In the genomic region with DNA sequence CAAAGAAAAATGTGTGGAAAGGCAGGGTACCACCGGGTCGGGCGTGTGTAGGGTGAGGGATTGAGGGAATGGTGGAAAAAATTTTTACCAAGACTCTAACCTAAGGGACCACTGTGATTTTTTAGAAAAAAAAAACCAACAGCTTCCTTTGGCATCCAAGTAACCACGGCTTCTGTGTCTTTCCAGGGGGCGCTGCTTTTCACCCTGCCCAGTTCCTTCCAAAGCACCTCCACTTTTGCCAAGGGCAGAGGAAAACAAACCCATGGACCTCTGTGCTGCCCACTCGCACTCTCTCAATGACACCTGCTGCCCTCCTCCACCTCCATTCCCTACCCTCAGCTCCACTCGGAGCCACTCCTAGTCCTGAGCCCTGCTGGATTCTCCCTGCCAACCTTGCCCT, we compare ENCODE assay signal across 32 cellular contexts.
"Had no signal": no experiment of that assay in that cellular context is flagged by ENCODE, and none has a peak within 500 bp of the region (broad histone marks: within the 10 kb centered on the region; RNA-seq: fewer than 3 reads in every experiment).

No MANE protein-coding gene starts in this region.

- H3K36me3 ChIP-seq: brain microvascular endothelial cell, pancreas, tibial nerve had no signal

- H3K27me3 ChIP-seq: brain microvascular endothelial cell, pancreas, tibial nerve had no signal

- DNase-seq: activated CD4-positive, alpha-beta memory T cell treated with anti-CD3 and anti-CD28 coated beads, Interleukin-2, amount 10 ng/mL, durations not matched to agents 7 days and 5 days; activated CD4-positive, alpha-beta T cell treated with anti-CD3 and anti-CD28 coated beads for 1 hour; activated CD4-positive, alpha-beta T cell treated with anti-CD3 and anti-CD28 coated beads, Interleukin-2, amount 10 ng/mL, durations not matched to agents 7 days and 5 days; activated CD8-positive, alpha-beta memory T cell treated with anti-CD3 and anti-CD28 coated beads, Interleukin-2, amount 50 U/mL, for 48 hours; activated gamma-delta T cell treated with Interleukin-2 at 50 U/mL for 16 hours; activated naive CD4-positive, alpha-beta T cell treated with anti-CD3 and anti-CD28 coated beads, Interleukin-2, amount 50 U/mL, for 16 hours; activated T-cell treated with anti-CD3 and anti-CD28 coated beads, Interleukin-2, amount 50 U/mL, for 24 hours; amniotic stem cell; brain microvascular endothelial cell; dorsolateral prefrontal cortex; effector memory CD4-positive, alpha-beta T cell; foreskin fibroblast; head of caudate nucleus; hippocampal formation; left cardiac atrium; left ventricle myocardium superior; mucosa of descending colon; nucleus accumbens; pancreas; right cardiac atrium; stimulated activated CD4-positive, alpha-beta T cell treated with anti-CD3 and anti-CD28 coated beads, Interleukin-15, amount 100 ng/mL, for 24 hours; stimulated activated CD4-positive, alpha-beta T cell treated with anti-CD3 and anti-CD28 coated beads, Interleukin-2, amount 100 ng/mL, for 24 hours; stimulated activated naive CD4-positive, alpha-beta T cell treated with Interleukin-2 at 50 U/mL for 16 hours; T-helper 9 cell had no signal

- H3K27ac Mint-ChIP-seq: activated CD4-positive, alpha-beta memory T cell treated with anti-CD3 and anti-CD28 coated beads, Interleukin-2, amount 10 ng/mL, durations not matched to agents 7 days and 5 days; activated CD4-positive, alpha-beta T cell treated with anti-CD3 and anti-CD28 coated beads, Interleukin-2, amount 10 ng/mL, durations not matched to agents 7 days and 5 days; activated T-cell treated with anti-CD3 and anti-CD28 coated beads, Interleukin-2, amount 50 U/mL, for 24 hours; activated T-helper 17 cell treated with anti-CD3 and anti-CD28 coated beads, Interleukin-2, amount 50 U/mL, for 72 hours; T-helper 1 cell treated with Interleukin-12 subunit alpha and Interleukin-12 subunit beta and Interleukin-4 antibody, amounts not matched to agents 30 μg/mL and 1 μg/mL, for 36 hours had no signal

- FAIRE-seq: astrocyte, colon, keratinocyte, pancreas, TTC549 had no signal

- H3K27ac ChIP-seq: brain microvascular endothelial cell, dorsolateral prefrontal cortex, pancreas, tibial nerve had no signal

- H3K9me3 Mint-ChIP-seq: activated CD4-positive, alpha-beta memory T cell treated with anti-CD3 and anti-CD28 coated beads, Interleukin-2, amount 10 ng/mL, durations not matched to agents 7 days and 5 days; activated CD4-positive, alpha-beta T cell treated with anti-CD3 and anti-CD28 coated beads, Interleukin-2, amount 10 ng/mL, durations not matched to agents 7 days and 5 days; activated T-cell treated with anti-CD3 and anti-CD28 coated beads, Interleukin-2, amount 50 U/mL, for 24 hours; activated T-helper 17 cell treated with anti-CD3 and anti-CD28 coated beads, Interleukin-2, amount 50 U/mL, for 72 hours; central memory CD8-positive, alpha-beta T cell; T-helper 1 cell treated with Interleukin-12 subunit alpha and Interleukin-12 subunit beta and Interleukin-4 antibody, amounts not matched to agents 30 μg/mL and 1 μg/mL, for 36 hours had no signal

- H3K4me3 Mint-ChIP-seq: activated CD4-positive, alpha-beta memory T cell treated with anti-CD3 and anti-CD28 coated beads, Interleukin-2, amount 10 ng/mL, durations not matched to agents 7 days and 5 days; activated CD4-positive, alpha-beta T cell treated with anti-CD3 and anti-CD28 coated beads, Interleukin-2, amount 10 ng/mL, durations not matched to agents 7 days and 5 days; activated T-cell treated with anti-CD3 and anti-CD28 coated beads, Interleukin-2, amount 50 U/mL, for 24 hours; activated T-helper 17 cell treated with anti-CD3 and anti-CD28 coated beads, Interleukin-2, amount 50 U/mL, for 72 hours; central memory CD8-positive, alpha-beta T cell; T-helper 1 cell treated with Interleukin-12 subunit alpha and Interleukin-12 subunit beta and Interleukin-4 antibody, amounts not matched to agents 30 μg/mL and 1 μg/mL, for 36 hours had no signal

- H3K4me1 Mint-ChIP-seq: activated CD4-positive, alpha-beta memory T cell treated with anti-CD3 and anti-CD28 coated beads, Interleukin-2, amount 10 ng/mL, durations not matched to agents 7 days and 5 days; activated CD4-positive, alpha-beta T cell treated with anti-CD3 and anti-CD28 coated beads, Interleukin-2, amount 10 ng/mL, durations not matched to agents 7 days and 5 days; activated T-helper 17 cell treated with anti-CD3 and anti-CD28 coated beads, Interleukin-2, amount 50 U/mL, for 72 hours; central memory CD8-positive, alpha-beta T cell had no signal

- H3K4me3 ChIP-seq: dorsolateral prefrontal cortex, mucosa of descending colon, pancreas, tibial nerve had no signal

- H3K9me3 ChIP-seq: mucosa of descending colon, pancreas, tibial nerve had no signal
